7 cellular contexts compared by ENCODE assay signal in the genomic region with DNA sequence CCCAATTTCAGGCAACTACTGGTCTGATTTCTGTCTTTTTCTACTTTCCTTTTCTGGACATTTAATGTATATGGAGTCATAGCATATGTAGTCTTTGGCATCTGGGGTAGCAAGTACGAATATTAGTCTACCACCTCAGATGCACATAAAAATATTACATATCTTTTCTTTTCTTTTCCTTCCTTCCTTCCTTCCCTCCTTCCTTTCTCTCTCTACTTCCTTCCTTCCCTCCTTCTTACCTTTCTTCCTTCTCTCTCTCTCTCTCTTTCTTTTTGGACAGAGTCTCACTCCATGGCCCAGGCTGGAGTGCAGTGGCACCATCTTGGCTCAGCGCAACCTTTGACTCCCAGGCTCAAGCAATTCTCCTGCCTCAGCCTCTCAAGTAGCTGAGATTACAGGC.
"Had no signal": no experiment of that assay in that cellular context is flagged by ENCODE, and none has a peak within 500 bp of the region (broad histone marks: within the 10 kb centered on the region; RNA-seq: fewer than 3 reads in every experiment).

No MANE protein-coding gene starts in this region.

- ATAC-seq: HepG2 had no signal

- H3K4me2 ChIP-seq: KMS-11 had no signal

- H3K9ac ChIP-seq: KMS-11 had no signal

- H3K27ac ChIP-seq: HL-60, KMS-11 had no signal

- DNase-seq: IMR-90, KBM-7, KG1 had no signal

- FAIRE-seq: HepG2, HTR-8/SVneo had no signal
